ENCODE assay signal across 21 cellular contexts in the genomic region with DNA sequence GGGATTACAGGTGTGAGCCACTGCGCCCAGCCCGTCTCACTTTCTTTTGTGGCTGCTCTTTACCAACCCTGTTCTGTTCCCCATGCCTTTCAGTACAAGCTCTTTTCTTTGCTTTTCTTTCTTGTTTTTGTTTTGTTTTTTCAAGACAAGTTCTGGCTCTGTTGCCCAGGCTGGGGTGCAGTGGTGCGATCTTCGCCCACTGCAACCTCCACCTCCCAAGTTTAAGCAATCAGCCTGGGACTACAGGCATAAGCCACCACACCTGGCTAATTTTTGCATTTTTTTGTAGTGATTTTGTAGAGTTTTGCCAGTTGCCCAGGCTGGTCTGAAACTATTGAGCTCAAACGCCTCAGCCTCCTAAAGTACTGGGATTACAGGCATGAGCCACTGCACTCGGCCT. TPM values are rescaled to one million over a fixed set of nuclear protein-coding genes. Genes with fewer than 3 reads are reported as not detected.
"Had no signal": no experiment of that assay in that cellular context is flagged by ENCODE, and none has a peak within 500 bp of the region (broad histone marks: within the 10 kb centered on the region; RNA-seq: fewer than 3 reads in every experiment).

No MANE protein-coding gene starts in this region.

- H3K27me3 Mint-ChIP-seq: activated naive CD4-positive, alpha-beta T cell treated with anti-CD3 and anti-CD28 coated beads, Interleukin-2, amount 50 U/mL, for 24 hours; central memory CD8-positive, alpha-beta T cell had no signal

- H3K27me3 ChIP-seq: body of pancreas, right atrium auricular region had no signal

- DNase-seq: activated CD4-positive, alpha-beta T cell treated with anti-CD3 and anti-CD28 coated beads for 48 hours; activated CD8-positive, alpha-beta memory T cell treated with anti-CD3 and anti-CD28 coated beads for 24 hours; amniotic stem cell; body of pancreas; left colon; midbrain; stimulated activated CD4-positive, alpha-beta T cell treated with anti-CD3 and anti-CD28 coated beads, Interleukin-15, amount 100 ng/mL, for 24 hours; stimulated activated CD4-positive, alpha-beta T cell treated with anti-CD3 and anti-CD28 coated beads, Interleukin-4, amount 100 ng/mL, for 1 hour; stimulated activated naive CD4-positive, alpha-beta T cell treated with Interleukin-2 at 50 U/mL for 16 hours; substantia nigra; T-helper 2 cell; transverse colon had no signal

- H3K9me3 Mint-ChIP-seq: activated naive CD4-positive, alpha-beta T cell treated with anti-CD3 and anti-CD28 coated beads, Interleukin-2, amount 50 U/mL, for 24 hours; central memory CD8-positive, alpha-beta T cell had no signal

- ATAC-seq: body of pancreas, esophagus mucosa, left colon had no signal

- H3K4me3 Mint-ChIP-seq: activated naive CD4-positive, alpha-beta T cell treated with anti-CD3 and anti-CD28 coated beads, Interleukin-2, amount 50 U/mL, for 24 hours; central memory CD8-positive, alpha-beta T cell had no signal

- FAIRE-seq: islet of Langerhans had no signal

- H3K27ac ChIP-seq: coronary artery, right atrium auricular region, transverse colon had no signal

- H3K27ac Mint-ChIP-seq: activated naive CD4-positive, alpha-beta T cell treated with anti-CD3 and anti-CD28 coated beads, Interleukin-2, amount 50 U/mL, for 24 hours had no signal

- H3K36me3 ChIP-seq: right atrium auricular region, transverse colon had no signal

- H3K4me3 ChIP-seq: body of pancreas, coronary artery, lung, right atrium auricular region, skin epidermis, transverse colon had no signal

- H3K9me3 ChIP-seq: body of pancreas, right atrium auricular region, transverse colon had no signal

RNA-seq across cellular contexts. Expression of a gene that starts 3.7 kb away (rescaled TPM):
- total RNA-seq: myocyte had no signal
